ENCODE assay signal across 8 cellular contexts in genomic region chr12:118164798-118165486, GRCh38. TPM values are rescaled to one million over a fixed set of nuclear protein-coding genes. Genes with fewer than 3 reads are reported as not detected.
A peak's percentile ranks its signal among the peaks of the same experiment; 100 is the strongest.
DNase-seq lines count a peak whose midpoint lies in the region; ATAC-seq and TF ChIP-seq lines count a peak whose summit lies in the region.

No MANE protein-coding gene starts in this region.

- H2BK15ac ChIP-seq in H9 (ENCODE audit: low read depth, low read length): no peak overlapping the region

- H3K36me3 ChIP-seq in transverse colon (peaks cover 0 to 47% (median 13%) of the 10 kb centered on the region in 4 donors), aorta (ENCODE audit: control insufficient read depth in 1 of 2, insufficient read depth in 2 of 2, low read length in 1 of 2) (peaks cover 7 to 10% of the 10 kb centered on the region in 2 donors)

- no peak overlapping the region for H3K18ac ChIP-seq in H9 (ENCODE audit: insufficient read length, low read depth, low read length)

- no peak overlapping the region for H3K27ac ChIP-seq in H9 (ENCODE audit: insufficient read length, low read depth, low read length)
- no peak overlapping the region for H3K27ac ChIP-seq in foreskin keratinocyte
- no peak overlapping the region for H3K27ac ChIP-seq in transverse colon
- no peak overlapping the region for H3K27ac ChIP-seq in aorta (ENCODE audit: low read depth in 1 of 2, low read length in 2 of 2)

- no peaks in the 10 kb centered on the region for H3K27me3 ChIP-seq in H9 (ENCODE audit: insufficient read depth, low read length)
- no peaks in the 10 kb centered on the region for H3K27me3 ChIP-seq in foreskin keratinocyte
- H3K27me3 ChIP-seq in transverse colon: no peaks in the 10 kb centered on the region
- H3K27me3 ChIP-seq in aorta (ENCODE audit: control insufficient read depth in 1 of 2, insufficient read depth in 2 of 2, low read length in 1 of 2): no peaks in the 10 kb centered on the region

- no peak overlapping the region for H3T11ph ChIP-seq in H9 (ENCODE audit: low read length)

- H3K36me3 Mint-ChIP-seq in H9 (ENCODE audit: insufficient read depth in 1 of 3, low read depth in 3 of 3): no peaks in the 10 kb centered on the region

- no CpG with 5 or more reads among the region's 6 CpGs for WGBS in H9 (ENCODE audit: extremely low coverage, insufficient read length, low lambda C conversion rate)
- WGBS in transverse colon (ENCODE audit: low coverage in 1 of 2), 2 donors: 45 to 60% methylated on average over 5 to 6 of the region's 6 CpGs
- 45 to 49% methylated on average over 6 of the region's 6 CpGs for WGBS in aorta, 2 donors

- H3K4me3 ChIP-seq in transverse colon (no peak overlapping the region), aorta (ENCODE audit: low read length in 2 of 2) (no peak overlapping the region)

- peak; percentile 23 for DNase-seq in COLO668 (lab: John Stamatoyannopoulos, UW; ENCODE audit: unreplicated experiment)
- DNase-seq in H9: peak; percentile 60
- peak; percentile 14 for DNase-seq in RPMI7951 (ENCODE audit: low read depth)
- DNase-seq in foreskin keratinocyte: peak in 1 of 2 donors; percentile 14
- no peak for DNase-seq in transverse colon
- no peak for DNase-seq in aorta
- DNase-seq in NCI-H345 treated with DMSO at 0.1 percent for 48 hours (lab: John Stamatoyannopoulos, UW; ENCODE audit: unreplicated experiment): no peak

- no peaks in the 10 kb centered on the region for H3K23me2 ChIP-seq in H9 (ENCODE audit: insufficient read length, low read depth, low read length, poor library complexity, severe bottlenecking)

- H4K8ac ChIP-seq in H9 (replicated peaks; ENCODE audit: insufficient read length, low read depth, low read length): no peak overlapping the region

- intact Hi-C loops in transverse colon (cut with DNase I; ENCODE audit: low total_unique reads) (no loop called here), aorta (cut with DNase I) (no loop called here)

- no peak for TF ChIP-seq EP300 in transverse colon (IDR thresholded peaks at IDR 0.05; ENCODE audit: low read depth)

- H3K9me3 ChIP-seq in H9 (ENCODE audit: control insufficient read depth, low read depth, low read length): no peaks in the 10 kb centered on the region
- H3K9me3 ChIP-seq in transverse colon: no peaks in the 10 kb centered on the region
- no peaks in the 10 kb centered on the region for H3K9me3 ChIP-seq in aorta (ENCODE audit: control insufficient read depth, low read length)

- no peak overlapping the region for H4K91ac ChIP-seq in H9 (ENCODE audit: insufficient read length, low read depth, low read length)

- H2AFZ ChIP-seq in H9 (ENCODE audit: low read length): no peak overlapping the region

- no peaks in the 10 kb centered on the region for H3K27me3 Mint-ChIP-seq in H9 (ENCODE audit: low read depth)

- H3K27ac Mint-ChIP-seq in H9: no peak overlapping the region

- no peak overlapping the region for H2BK120ac ChIP-seq in H9 (ENCODE audit: low read depth, low read length, poor library complexity, severe bottlenecking)

- H3K56ac ChIP-seq in H9 (ENCODE audit: insufficient read length, low read depth, low read length): no peak overlapping the region

- no peak overlapping the region for H3K4me2 ChIP-seq in H9 (ENCODE audit: insufficient read depth, insufficient read length, low read length)

- no peak overlapping the region for H2BK12ac ChIP-seq in H9 (ENCODE audit: insufficient read length, low read depth, low read length)

- peak; percentile 82 for TF ChIP-seq CTCF in H9 (conservative IDR thresholded peaks at IDR 0.05)
- TF ChIP-seq CTCF in foreskin keratinocyte (conservative IDR thresholded peaks at IDR 0.05): peak; percentile 69
- peak in 3 of 5 experiments; percentile 21 to 34 (median 30) for TF ChIP-seq CTCF in transverse colon (IDR thresholded peaks at IDR 0.05)

- peaks cover 4 to 8% of the 10 kb centered on the region in 2 experiments; a peak in 3 of 4 replicates for H3K4me1 Mint-ChIP-seq in H9

- TF ChIP-seq POLR2A in transverse colon (IDR thresholded peaks at IDR 0.05): no peak

- H4K5ac ChIP-seq in H9 (ENCODE audit: insufficient read length, low read depth, low read length): no peak overlapping the region

- no peak overlapping the region for H3K23ac ChIP-seq in H9 (ENCODE audit: insufficient read length, low read depth, low read length)

- in situ Hi-C loops in transverse colon (cut with MboI; ENCODE audit: low pct_ligation_motif_present in 1 of 4, low pct_unique_long_range_greater_than_20kb in 1 of 4, low sequenced_read_pairs in 3 of 4): no loop called here

- H2BK5ac ChIP-seq in H9 (ENCODE audit: insufficient read length, low read length): no peak overlapping the region

- H3K79me1 ChIP-seq in H9 (ENCODE audit: insufficient read depth, low read depth, low read length, poor library complexity, severe bottlenecking): no peaks in the 10 kb centered on the region

- no peak overlapping the region for H2BK20ac ChIP-seq in H9 (ENCODE audit: low read depth, low read length, poor library complexity, severe bottlenecking)

- H3K14ac ChIP-seq in H9 (ENCODE audit: insufficient read depth, low read length): no peak overlapping the region

- no peak overlapping the region for H2AK5ac ChIP-seq in H9 (ENCODE audit: insufficient read length, low read length)

- H3K4me1 ChIP-seq in H9 (ENCODE audit: insufficient read depth, low read length) (no peaks in the 10 kb centered on the region), foreskin keratinocyte (no peaks in the 10 kb centered on the region), transverse colon (no peaks in the 10 kb centered on the region), aorta (ENCODE audit: control insufficient read depth in 1 of 2, insufficient read depth in 2 of 2, low read length in 2 of 2) (no peaks in the 10 kb centered on the region)

- H3K4me3 Mint-ChIP-seq in H9: no peak overlapping the region

- ATAC-seq in foreskin keratinocyte (peak; percentile 48), GM21423 (IDR thresholded peaks at IDR 0.05; ENCODE audit: unreplicated experiment) (no peak), aorta (ENCODE audit: low FRiP score) (no peak)

- H3K4ac ChIP-seq in H9 (ENCODE audit: low read depth, low read length): no peak overlapping the region

- H3K9me3 Mint-ChIP-seq in H9: no peaks in the 10 kb centered on the region

- no peaks in the 10 kb centered on the region for H3K79me2 ChIP-seq in H9 (ENCODE audit: insufficient read depth, low read length)

- no peak overlapping the region for H3K9ac ChIP-seq in H9 (ENCODE audit: extremely low read depth, insufficient read length, low read length)

- no peaks in the 10 kb centered on the region for H4K20me1 ChIP-seq in H9 (ENCODE audit: control insufficient read depth, insufficient read depth, insufficient read length)

RNA-seq across cellular contexts. Expression of gene PEBP1, which starts 29.0 kb away (rescaled TPM):
- total RNA-seq in H9 (2021) (320 and 334 TPM in 2 replicates), foreskin keratinocyte (200 and 206 TPM in 2 replicates), transverse colon (100 to 1,000 TPM; 124 to 438 (median 279) TPM), aorta (100 to 1,000 TPM; 122 to 155 TPM)
- total RNA-seq in RPMI7951 (2014; rRNA removed; shearing (Covaris generic)): 199 and 230 TPM in 2 replicates
- polyA plus RNA-seq in foreskin keratinocyte (209 and 229 TPM in 2 replicates), aorta (100 to 1,000 TPM; 274 to 532 TPM)

Comparison
In these comparisons a context has a peak if more than half of its experiments do, and no peak if none do; other contexts are left out.
1. DNase-seq: peak in COLO668 (single experiment), H9 (single experiment) and RPMI7951 (single experiment); none in transverse colon (single experiment), aorta (0 of 2) and NCI-H345 treated with DMSO at 0.1 percent for 48 hours (single experiment).
2. CTCF ChIP-seq: peak in every context shown above with its lines; median percentile 82 in H9; 69 in foreskin keratinocyte; 30 in transverse colon.